ENCODE assay signal across 8 cellular contexts in the genomic region with DNA sequence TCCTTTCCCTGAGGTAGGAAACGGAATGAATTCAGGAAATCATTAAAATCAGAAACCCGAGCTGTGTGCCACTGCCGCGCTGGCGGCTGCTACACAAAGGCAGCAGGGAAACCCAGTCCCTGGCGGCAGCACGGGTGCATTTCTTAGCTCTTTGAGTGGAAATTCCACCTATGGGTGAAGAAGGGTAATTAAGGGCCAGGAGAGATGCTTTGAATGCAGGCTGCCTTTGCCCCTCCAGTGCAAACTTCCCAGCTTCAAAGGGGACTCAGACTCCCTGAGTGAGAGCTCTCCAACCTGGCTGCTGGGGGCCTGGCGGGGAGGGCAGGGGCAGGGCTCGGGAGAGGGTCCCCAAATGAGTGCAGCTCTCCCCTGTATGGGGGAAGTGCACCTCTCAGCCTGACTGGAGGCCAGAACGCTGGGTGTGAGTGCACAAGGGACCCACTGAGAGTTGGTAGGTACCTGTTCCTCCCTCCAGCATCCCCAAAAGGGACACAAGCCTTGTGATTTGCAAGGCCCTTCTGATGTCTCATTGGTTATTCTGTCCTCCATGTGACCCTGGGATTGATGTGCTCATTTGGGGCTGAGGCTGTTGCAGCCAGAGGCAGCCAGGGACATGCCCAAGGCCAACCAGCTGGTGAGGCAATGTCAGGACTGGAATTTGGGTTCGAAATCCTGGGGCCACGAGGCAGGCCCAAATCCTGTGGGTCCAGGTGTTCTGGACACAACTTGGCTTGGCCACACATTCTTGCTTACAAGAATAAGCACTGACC. TPM values are rescaled to one million over a fixed set of nuclear protein-coding genes. Genes with fewer than 3 reads are reported as not detected.
DNase-seq lines count a peak whose midpoint lies in the region; ATAC-seq and TF ChIP-seq lines count a peak whose summit lies in the region.

No MANE protein-coding gene starts in this region.

- H2AFZ ChIP-seq in GM23248 = no peak overlapping the region

- H3K9me3 ChIP-seq in GM23248 (ENCODE audit: low read depth) (no peaks in the 10 kb centered on the region), liver (ENCODE audit: control insufficient read depth in 4 of 4, low read length in 3 of 4) (no peaks in the 10 kb centered on the region)

- no peak overlapping the region for H3K27ac ChIP-seq in GM23248
- H3K27ac ChIP-seq in VCaP = peak overlapping the region; percentile 33
- H3K27ac ChIP-seq in liver (ENCODE audit: low read depth in 1 of 2, low read length in 2 of 2) = no peak overlapping the region

- H3K27me3 Mint-ChIP-seq in Calu3 (ENCODE audit: unreplicated experiment) = peaks cover 8% of the 10 kb centered on the region

- TF ChIP-seq RAD21 in liver (IDR thresholded peaks at IDR 0.05) = peak in 1 of 2 donors; percentile 14

- no peak overlapping the region for H3K4me2 ChIP-seq in GM23248 (ENCODE audit: unreplicated experiment)

- H3K27me3 ChIP-seq in GM23248 (replicated peaks; ENCODE audit: insufficient read depth) (no peaks in the 10 kb centered on the region), liver (ENCODE audit: control insufficient read depth in 4 of 4, insufficient read depth in 4 of 4, low read length in 3 of 4) (no peaks in the 10 kb centered on the region)

- H3K36me3 ChIP-seq in GM23248 (ENCODE audit: low read depth) (no peaks in the 10 kb centered on the region), liver (ENCODE audit: control insufficient read depth in 4 of 4, insufficient read depth in 3 of 4, low read depth in 1 of 4, low read length in 3 of 4) (no peaks in the 10 kb centered on the region)

- TF ChIP-seq CTCF in Calu3 (IDR thresholded peaks at IDR 0.05; ENCODE audit: unreplicated experiment) (peak; percentile 35), VCaP (conservative IDR thresholded peaks at IDR 0.05) (peak; percentile 72), liver (IDR thresholded peaks at IDR 0.05; ENCODE audit: low read depth, low read length, missing input control) (peak; percentile 15)

- H3F3A ChIP-seq in GM23248 (ENCODE audit: insufficient read depth) = no peaks in the 10 kb centered on the region

- in situ Hi-C loops in GM23248 (cut with MboI) = no loop called here

- H3K4me1 ChIP-seq in GM23248 (ENCODE audit: insufficient read depth) (peaks cover 15% of the 10 kb centered on the region), liver (ENCODE audit: control insufficient read depth in 4 of 4, insufficient read depth in 4 of 4, low read length in 3 of 4) (peaks cover 1 to 20% (median 11%) of the 10 kb centered on the region in 4 donors)

- no peak for DNase-seq in Calu3
- DNase-seq in GM23248 = peak; percentile 28
- no peak for DNase-seq in ecto neural progenitor cell (ENCODE audit: low spot score)

- peaks cover 8% of the 10 kb centered on the region for H3K4me1 Mint-ChIP-seq in Calu3 (ENCODE audit: low read depth, unreplicated experiment)

- no peaks in the 10 kb centered on the region for H3K9me2 ChIP-seq in GM23248 (ENCODE audit: insufficient read depth)

- intact Hi-C loops in Calu3 (cut with micrococcal nuclease; ENCODE audit: unreplicated experiment) = no loop called here

- no peaks in the 10 kb centered on the region for H3K79me2 ChIP-seq in GM23248 (ENCODE audit: insufficient read depth)

- no TSS peak for BruUV-seq in Calu3 (replicated peaks; lab: Mats Ljungman, UMichigan)

- H3K4me3 ChIP-seq in GM23248 (no peak overlapping the region), liver (ENCODE audit: low read depth in 1 of 3, low read length in 3 of 3) (no peak overlapping the region)

- no peak overlapping the region for H3K27ac Mint-ChIP-seq in Calu3 (ENCODE audit: unreplicated experiment)

- no peaks in the 10 kb centered on the region for H3K36me3 Mint-ChIP-seq in Calu3 (ENCODE audit: insufficient read depth, unreplicated experiment)

- H3K9ac ChIP-seq in GM23248 (no peak overlapping the region), liver (ENCODE audit: low read depth in 1 of 2, low read length in 2 of 2) (no peak overlapping the region)

- WGBS in GM23248 (ENCODE audit: low coverage in 1 of 2, low lambda C conversion rate in 2 of 2, missing lambda C conversion rate in 2 of 2), 2 experiments = 93% methylated on average over 12 of the region's 12 CpGs
- WGBS in liver = 80% methylated on average over 12 of the region's 12 CpGs

- H4K20me1 ChIP-seq in GM23248 (ENCODE audit: insufficient read depth) = no peaks in the 10 kb centered on the region

- CTCF ChIA-PET in Calu3 (lab: Charles Lee) = interaction anchor here (0.7 to 1.9 kb wide), 3 partner anchors 21 to 395 kb away, joined by 3 to 4 read pairs (median 4); no protein-coding TSS in a partner anchor

- ATAC-seq in HG03045 (IDR thresholded peaks at IDR 0.05; ENCODE audit: unreplicated experiment) (no peak), HG02981 (IDR thresholded peaks at IDR 0.05; ENCODE audit: unreplicated experiment) (no peak), HG03354 (IDR thresholded peaks at IDR 0.05; ENCODE audit: poor library complexity, severe bottlenecking, unreplicated experiment) (no peak)

- no peak overlapping the region for H3K4me3 Mint-ChIP-seq in Calu3 (ENCODE audit: low read depth, unreplicated experiment)

- H3K9me3 Mint-ChIP-seq in Calu3 (ENCODE audit: low read depth, unreplicated experiment) = no peaks in the 10 kb centered on the region

TF ChIP-seq in liver, 16 proteins besides CTCF, POLR2A, EP300 and RAD21:
- TF ChIP-seq SP1 (IDR thresholded peaks at IDR 0.05) (no peak), RXRA (IDR thresholded peaks at IDR 0.05) (no peak), FOXA2 (IDR thresholded peaks at IDR 0.05) (no peak), EGR1 (IDR thresholded peaks at IDR 0.05; ENCODE audit: low read depth in 2 of 2) (no peak), TAF1 (conservative IDR thresholded peaks at IDR 0.05) (no peak), JUND (IDR thresholded peaks at IDR 0.05) (no peak), FOXA1 (IDR thresholded peaks at IDR 0.05) (no peak), GABPA (IDR thresholded peaks at IDR 0.05 in 1 of 2, conservative IDR thresholded peaks at IDR 0.05 in 1 of 2) (no peak)
- TF ChIP-seq, protein P1, sequence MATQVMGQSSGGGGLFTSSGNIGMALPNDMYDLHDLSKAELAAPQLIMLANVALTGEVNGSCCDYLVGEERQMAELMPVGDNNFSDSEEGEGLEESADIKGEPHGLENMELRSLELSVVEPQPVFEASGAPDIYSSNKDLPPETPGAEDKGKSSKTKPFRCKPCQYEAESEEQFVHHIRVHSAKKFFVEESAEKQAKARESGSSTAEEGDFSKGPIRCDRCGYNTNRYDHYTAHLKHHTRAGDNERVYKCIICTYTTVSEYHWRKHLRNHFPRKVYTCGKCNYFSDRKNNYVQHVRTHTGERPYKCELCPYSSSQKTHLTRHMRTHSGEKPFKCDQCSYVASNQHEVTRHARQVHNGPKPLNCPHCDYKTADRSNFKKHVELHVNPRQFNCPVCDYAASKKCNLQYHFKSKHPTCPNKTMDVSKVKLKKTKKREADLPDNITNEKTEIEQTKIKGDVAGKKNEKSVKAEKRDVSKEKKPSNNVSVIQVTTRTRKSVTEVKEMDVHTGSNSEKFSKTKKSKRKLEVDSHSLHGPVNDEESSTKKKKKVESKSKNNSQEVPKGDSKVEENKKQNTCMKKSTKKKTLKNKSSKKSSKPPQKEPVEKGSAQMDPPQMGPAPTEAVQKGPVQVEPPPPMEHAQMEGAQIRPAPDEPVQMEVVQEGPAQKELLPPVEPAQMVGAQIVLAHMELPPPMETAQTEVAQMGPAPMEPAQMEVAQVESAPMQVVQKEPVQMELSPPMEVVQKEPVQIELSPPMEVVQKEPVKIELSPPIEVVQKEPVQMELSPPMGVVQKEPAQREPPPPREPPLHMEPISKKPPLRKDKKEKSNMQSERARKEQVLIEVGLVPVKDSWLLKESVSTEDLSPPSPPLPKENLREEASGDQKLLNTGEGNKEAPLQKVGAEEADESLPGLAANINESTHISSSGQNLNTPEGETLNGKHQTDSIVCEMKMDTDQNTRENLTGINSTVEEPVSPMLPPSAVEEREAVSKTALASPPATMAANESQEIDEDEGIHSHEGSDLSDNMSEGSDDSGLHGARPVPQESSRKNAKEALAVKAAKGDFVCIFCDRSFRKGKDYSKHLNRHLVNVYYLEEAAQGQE (IDR thresholded peaks at IDR 0.05) = no peak
- TF ChIP-seq, protein P2, sequence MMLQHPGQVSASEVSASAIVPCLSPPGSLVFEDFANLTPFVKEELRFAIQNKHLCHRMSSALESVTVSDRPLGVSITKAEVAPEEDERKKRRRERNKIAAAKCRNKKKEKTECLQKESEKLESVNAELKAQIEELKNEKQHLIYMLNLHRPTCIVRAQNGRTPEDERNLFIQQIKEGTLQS (IDR thresholded peaks at IDR 0.05) = no peak
- TF ChIP-seq, protein P3, sequence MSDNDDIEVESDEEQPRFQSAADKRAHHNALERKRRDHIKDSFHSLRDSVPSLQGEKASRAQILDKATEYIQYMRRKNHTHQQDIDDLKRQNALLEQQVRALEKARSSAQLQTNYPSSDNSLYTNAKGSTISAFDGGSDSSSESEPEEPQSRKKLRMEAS (IDR thresholded peaks at IDR 0.05) = no peak

RNA-seq across cellular contexts. Expression of a gene that starts 16.3 kb away (rescaled TPM):
- total RNA-seq in Calu3 (2022) (20.3 and 23.5 TPM in 2 replicates), liver (10 to 100 TPM; 11.2 to 19.1 TPM)
- total RNA-seq in GM23248 (2014; rRNA removed; shearing (Covaris generic)) = 26.6 and 28.4 TPM in 2 replicates
- polyA plus RNA-seq in GM23248 (2016; fragmentation: Nextera tagmentation; extraction: Ambion mirVana) (20.9 and 21.9 TPM in 2 replicates), liver (1 to 10 TPM; 3.9 to 8.4 TPM)

Comparison
In these comparisons a context has a peak if more than half of its experiments do, and no peak if none do; other contexts are left out.
1. CTCF ChIP-seq: peak in every context shown above with its lines; median percentile 72 in VCaP; 35 in Calu3; 15 in liver.